ENCODE assay signal across 8 cellular contexts in the genomic region with DNA sequence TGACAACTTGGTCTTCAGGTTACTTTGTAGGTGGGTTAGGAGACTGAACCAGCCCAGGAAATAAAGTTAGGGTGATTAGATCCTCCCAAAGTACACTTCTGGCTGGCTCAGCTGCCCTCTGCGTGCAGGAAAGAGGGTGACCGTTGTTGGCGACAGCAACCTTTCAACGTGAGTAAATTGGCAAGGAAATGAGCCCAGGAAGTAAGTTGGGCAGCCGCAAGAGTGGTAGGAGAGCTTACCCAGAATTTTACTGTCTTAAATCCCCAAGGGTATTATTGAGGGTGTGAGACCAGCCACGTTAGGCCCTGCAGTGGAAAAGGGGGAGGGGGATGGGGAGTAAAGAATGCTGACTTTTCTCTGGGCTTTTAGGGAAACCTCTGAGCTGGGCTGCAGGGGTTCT. TPM values are rescaled to one million over a fixed set of nuclear protein-coding genes. Genes with fewer than 3 reads are reported as not detected.
DNase-seq lines count a peak whose midpoint lies in the region; ATAC-seq, FAIRE-seq and TF ChIP-seq lines count a peak whose summit lies in the region.

No MANE protein-coding gene starts in this region.

- H3K4me3 Mint-ChIP-seq in astrocyte (ENCODE audit: unreplicated experiment): peak overlapping the region; percentile 87

- H2BK120ac ChIP-seq in neuronal stem cell (ENCODE audit: low read depth, low read length): no peak overlapping the region

- no peaks in the 10 kb centered on the region for H3K36me3 Mint-ChIP-seq in astrocyte (ENCODE audit: low read depth, unreplicated experiment)

- WGBS in neuronal stem cell (ENCODE audit: extremely low coverage in 2 of 2, insufficient read length in 2 of 2, insufficient replicate concordance in 1 of 2), 2 donors: no CpG with 5 or more reads among the region's 6 CpGs

- H3K4me1 ChIP-seq in RWPE2 (ENCODE audit: insufficient read depth, poor library complexity, severe bottlenecking): no peaks in the 10 kb centered on the region
- peaks cover 7% of the 10 kb centered on the region for H3K4me1 ChIP-seq in astrocyte (ENCODE audit: insufficient read depth, low read length)
- peaks cover 0 to 13% of the 10 kb centered on the region in 2 donors for H3K4me1 ChIP-seq in neuronal stem cell (ENCODE audit: control insufficient read depth in 2 of 2, insufficient read depth in 1 of 2, low read depth in 1 of 2, low read length in 2 of 2)

- no peak overlapping the region for H3K4ac ChIP-seq in neuronal stem cell (ENCODE audit: low read length)

- no peaks in the 10 kb centered on the region for H3K9me3 Mint-ChIP-seq in astrocyte (ENCODE audit: unreplicated experiment)

- H4K8ac ChIP-seq in neuronal stem cell (ENCODE audit: low read depth, low read length): no peak overlapping the region

- H3K79me1 ChIP-seq in neuronal stem cell (ENCODE audit: low read depth, low read length): no peaks in the 10 kb centered on the region

- H3K9me3 ChIP-seq in RWPE2 (ENCODE audit: severe bottlenecking) (no peaks in the 10 kb centered on the region), astrocyte (ENCODE audit: insufficient read depth, low read depth, low read length) (no peaks in the 10 kb centered on the region), neuronal stem cell (replicated peaks in 1 of 2; ENCODE audit: control insufficient read depth in 2 of 2, insufficient read depth in 1 of 2, low read depth in 1 of 2, low read length in 2 of 2) (no peaks in the 10 kb centered on the region)

- H4K20me1 ChIP-seq in astrocyte (ENCODE audit: insufficient read depth, low read length): no peaks in the 10 kb centered on the region

- H3K79me2 ChIP-seq in astrocyte (ENCODE audit: insufficient read depth, low read length): no peaks in the 10 kb centered on the region

- H3K4me3 ChIP-seq in RWPE2 (ENCODE audit: severe bottlenecking): peak overlapping the region; percentile 52
- H3K4me3 ChIP-seq in astrocyte (ENCODE audit: insufficient read depth, low read depth, low read length): no peak overlapping the region
- no peak overlapping the region for H3K4me3 ChIP-seq in neuronal stem cell (ENCODE audit: low read length in 2 of 2)

- no peak for FAIRE-seq in astrocyte (lab: Jason Lieb, UNC)

- H2BK12ac ChIP-seq in neuronal stem cell (ENCODE audit: low read length): no peak overlapping the region

- TF ChIP-seq CTCF in RWPE2 (IDR thresholded peaks at IDR 0.05; ENCODE audit: poor library complexity, severe bottlenecking) (no peak), astrocyte (IDR thresholded peaks at IDR 0.05; ENCODE audit: insufficient read depth, low read depth, low read length) (no peak)

- DNase-seq in DMS79 treated with DMSO at 0.1 percent for 48 hours (lab: John Stamatoyannopoulos, UW) (peak; percentile 32), RWPE2 (ENCODE audit: low spot score) (no peak), astrocyte (ENCODE audit: low read depth) (peak; percentile 10), neuronal stem cell (ENCODE audit: low spot score) (peak; percentile 32), HT-29 (ENCODE audit: low spot score) (no peak), NOMO-1 treated with dmso at 0.1 percent for 144 hours (lab: John Stamatoyannopoulos, UW; ENCODE audit: unreplicated experiment) (no peak)

- H3K4me2 ChIP-seq in astrocyte (ENCODE audit: low read length) (peak overlapping the region; percentile 100), neuronal stem cell (ENCODE audit: insufficient read depth, low read length, poor library complexity, severe bottlenecking) (no peak overlapping the region)

- ATAC-seq in RWPE2 (ENCODE audit: low read depth) (no peak), GM21786 (IDR thresholded peaks at IDR 0.05; ENCODE audit: unreplicated experiment) (no peak), HG02610 (IDR thresholded peaks at IDR 0.05; ENCODE audit: unreplicated experiment) (no peak)

- no peak overlapping the region for H3K18ac ChIP-seq in neuronal stem cell (ENCODE audit: low read length)

- no peak overlapping the region for H3K9ac ChIP-seq in astrocyte (ENCODE audit: low read length)
- H3K9ac ChIP-seq in neuronal stem cell (ENCODE audit: low read depth, low read length, poor library complexity): no peak overlapping the region

- H4K91ac ChIP-seq in neuronal stem cell (ENCODE audit: low read depth, low read length, poor library complexity): no peak overlapping the region

- H3K36me3 ChIP-seq in RWPE2 (ENCODE audit: low read depth): no peaks in the 10 kb centered on the region
- H3K36me3 ChIP-seq in astrocyte (ENCODE audit: insufficient read depth, low read length): no peaks in the 10 kb centered on the region
- H3K36me3 ChIP-seq in neuronal stem cell (replicated peaks in 1 of 2; ENCODE audit: control insufficient read depth in 2 of 2, insufficient read depth in 2 of 2, low read length in 2 of 2): no peaks in the 10 kb centered on the region

- no peak overlapping the region for H2AK5ac ChIP-seq in neuronal stem cell (ENCODE audit: low read depth, low read length)

- H3K14ac ChIP-seq in neuronal stem cell (ENCODE audit: low read length): no peak overlapping the region

- peaks cover 10% of the 10 kb centered on the region for H3K4me1 Mint-ChIP-seq in astrocyte (ENCODE audit: low read depth, unreplicated experiment)

- no peak overlapping the region for H2AFZ ChIP-seq in astrocyte (ENCODE audit: low read depth, low read length)
- no peak overlapping the region for H2AFZ ChIP-seq in neuronal stem cell (ENCODE audit: low read length)

- no peak overlapping the region for H2BK5ac ChIP-seq in neuronal stem cell (ENCODE audit: low read length)

- H3K27me3 ChIP-seq in RWPE2 (ENCODE audit: insufficient read depth, poor library complexity, severe bottlenecking) (no peaks in the 10 kb centered on the region), astrocyte (ENCODE audit: insufficient read depth, low read length) (peaks cover 21% of the 10 kb centered on the region), neuronal stem cell (ENCODE audit: control insufficient read depth in 3 of 3, insufficient read depth in 3 of 3, low read depth in 1 of 3, low read length in 3 of 3) (peaks cover 3 to 73% (median 15%) of the 10 kb centered on the region in 3 experiments)

- no peak overlapping the region for H3K23ac ChIP-seq in neuronal stem cell (ENCODE audit: low read depth, low read length, poor library complexity)

- H2BK15ac ChIP-seq in neuronal stem cell (ENCODE audit: low read length): no peak overlapping the region

- H3K27ac ChIP-seq in RWPE2 (ENCODE audit: poor library complexity, severe bottlenecking) (no peak overlapping the region), astrocyte (ENCODE audit: low read depth, low read length) (no peak overlapping the region), neuronal stem cell (replicated peaks; ENCODE audit: low read length) (no peak overlapping the region)

- peaks cover 37% of the 10 kb centered on the region for H3K27me3 Mint-ChIP-seq in astrocyte (ENCODE audit: low read depth, unreplicated experiment)

- H3K27ac Mint-ChIP-seq in astrocyte (ENCODE audit: unreplicated experiment): no peak overlapping the region

RNA-seq across cellular contexts. Expression of a gene that starts 1.6 kb away (rescaled TPM):
- 0.70 and 0.77 TPM in 2 replicates for total RNA-seq in astrocyte
- polyA plus RNA-seq in neuronal stem cell (2013, experiment 1 of 2): 0.24 TPM
- 0.22 TPM for polyA plus RNA-seq in neuronal stem cell (2013, experiment 2 of 2)
- total RNA-seq in HT-29 (2014; rRNA removed; shearing (Covaris generic)): 0.05 and 0.13 TPM in 2 replicates

Comparison
In these comparisons a context has a peak if more than half of its experiments do, and no peak if none do; other contexts are left out.
1. DNase-seq: peak in DMS79 treated with DMSO at 0.1 percent for 48 hours (single experiment), astrocyte (single experiment) and neuronal stem cell (single experiment); none in RWPE2 (single experiment), HT-29 (single experiment) and NOMO-1 treated with dmso at 0.1 percent for 144 hours (single experiment).